8 cellular contexts compared by ENCODE assay signal in the genomic region with DNA sequence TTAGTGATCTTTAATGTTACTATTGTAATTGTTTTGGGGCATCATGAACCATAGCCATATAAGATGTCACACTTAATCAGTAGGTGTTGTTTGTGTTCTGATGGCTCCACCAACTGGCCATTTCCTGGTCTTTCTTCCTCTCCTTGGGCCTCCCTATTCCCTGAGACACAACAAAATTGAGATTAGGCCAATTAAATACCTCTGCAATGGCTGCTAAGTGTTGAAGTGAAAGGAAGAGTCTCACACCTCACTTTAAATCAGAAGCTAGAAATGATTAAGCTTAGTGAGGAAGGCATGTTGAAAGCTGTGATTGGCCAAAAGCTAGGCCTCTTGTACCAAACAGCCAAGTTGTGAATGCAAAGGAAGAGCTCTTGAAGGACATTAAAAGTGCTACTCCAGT. TPM values are rescaled to one million over a fixed set of nuclear protein-coding genes. Genes with fewer than 3 reads are reported as not detected.
DNase-seq lines count a peak whose midpoint lies in the region; ATAC-seq, FAIRE-seq and TF ChIP-seq lines count a peak whose summit lies in the region.

No MANE protein-coding gene starts in this region.

- H3K36me3 ChIP-seq in right atrium auricular region (no peaks in the 10 kb centered on the region), Panc1 (ENCODE audit: control insufficient read depth, insufficient read depth, low read length) (no peaks in the 10 kb centered on the region)

- intact Hi-C loops in Right ventricle myocardium inferior (cut with DNase I) (no loop called here), Panc1 (cut with micrococcal nuclease; ENCODE audit: unreplicated experiment) (no loop called here)

- no peak overlapping the region for H3K4me3 ChIP-seq in right atrium auricular region
- no peak overlapping the region for H3K4me3 ChIP-seq in Panc1 (ENCODE audit: low read depth in 2 of 2, low read length in 2 of 2)
- no peak overlapping the region for H3K4me3 ChIP-seq in fibroblast of pulmonary artery (replicated peaks; ENCODE audit: low read depth, low read length)

- H3K9me3 ChIP-seq in right atrium auricular region = peaks cover 0 to 10% of the 10 kb centered on the region in 2 donors
- H3K9me3 ChIP-seq in Panc1 (ENCODE audit: control insufficient read depth, insufficient read depth, low read depth, low read length) = no peaks in the 10 kb centered on the region

- peak overlapping the region; percentile 16 for H3K27ac Mint-ChIP-seq in stimulated activated effector memory CD8-positive, alpha-beta T cell treated with anti-CD3 and anti-CD28 coated beads, Interleukin-12 subunit alpha, Interleukin-12 subunit beta, amount 100 ng/mL, for 72 hours

- no peaks in the 10 kb centered on the region for H3K9me3 Mint-ChIP-seq in stimulated activated effector memory CD8-positive, alpha-beta T cell treated with anti-CD3 and anti-CD28 coated beads, Interleukin-12 subunit alpha, Interleukin-12 subunit beta, amount 100 ng/mL, for 72 hours

- BruUV-seq in Panc1 (replicated peaks; lab: Mats Ljungman, UMichigan) = no TSS peak

- peak in 1 of 2 donors; percentile 44 for TF ChIP-seq CTCF in right atrium auricular region (IDR thresholded peaks at IDR 0.05)
- peak; percentile 62 for TF ChIP-seq CTCF in Panc1 (IDR thresholded peaks at IDR 0.05)
- peak; percentile 23 for TF ChIP-seq CTCF in fibroblast of pulmonary artery (IDR thresholded peaks at IDR 0.05; ENCODE audit: low read length, missing control alignments)

- H3K36me3 Mint-ChIP-seq in stimulated activated effector memory CD8-positive, alpha-beta T cell treated with anti-CD3 and anti-CD28 coated beads, Interleukin-12 subunit alpha, Interleukin-12 subunit beta, amount 100 ng/mL, for 72 hours = peaks cover 11% of the 10 kb centered on the region

- no peak overlapping the region for H3K4me3 Mint-ChIP-seq in stimulated activated effector memory CD8-positive, alpha-beta T cell treated with anti-CD3 and anti-CD28 coated beads, Interleukin-12 subunit alpha, Interleukin-12 subunit beta, amount 100 ng/mL, for 72 hours

- DNase-seq in Right ventricle myocardium inferior (ENCODE audit: missing footprints) (no peak), right atrium auricular region (ENCODE audit: low spot score) (no peak), Panc1 (ENCODE audit: low read depth, low spot score) (no peak), fibroblast of pulmonary artery (ENCODE audit: low read depth) (peak; percentile 46), GM19239 (ENCODE audit: insufficient read length, low spot score) (no peak)
- no peak for DNase-seq in stimulated activated effector memory CD8-positive, alpha-beta T cell treated with anti-CD3 and anti-CD28 coated beads, Interleukin-12 subunit alpha, Interleukin-12 subunit beta, amount 100 ng/mL, for 72 hours (ENCODE audit: low spot score in 2 of 2)

- POLR2A ChIA-PET in Panc1 (lab: Charles Lee) = no interaction called here

- no peaks in the 10 kb centered on the region for H3K27me3 ChIP-seq in right atrium auricular region
- no peaks in the 10 kb centered on the region for H3K27me3 ChIP-seq in Panc1 (ENCODE audit: control insufficient read depth, insufficient read depth, low read length)

- peak; percentile 34 for ATAC-seq in Right ventricle myocardium inferior
- ATAC-seq in Panc1 = peak; percentile 67
- ATAC-seq in stimulated activated effector memory CD8-positive, alpha-beta T cell treated with anti-CD3 and anti-CD28 coated beads, Interleukin-12 subunit alpha, Interleukin-12 subunit beta, amount 100 ng/mL, for 72 hours = peak; percentile 88
- ATAC-seq in HG03469 (IDR thresholded peaks at IDR 0.05; ENCODE audit: unreplicated experiment) = no peak
- no peak for ATAC-seq in GM21723 (IDR thresholded peaks at IDR 0.05; ENCODE audit: unreplicated experiment)

- H3K4me1 Mint-ChIP-seq in stimulated activated effector memory CD8-positive, alpha-beta T cell treated with anti-CD3 and anti-CD28 coated beads, Interleukin-12 subunit alpha, Interleukin-12 subunit beta, amount 100 ng/mL, for 72 hours = peaks cover 28% of the 10 kb centered on the region

- H3K4me1 ChIP-seq in right atrium auricular region (peaks cover 0 to 31% of the 10 kb centered on the region in 2 donors), Panc1 (ENCODE audit: control insufficient read depth, insufficient read depth, low read length) (peaks cover 10% of the 10 kb centered on the region)

- in situ Hi-C loops in Panc1 (cut with HindIII; ENCODE audit: low pct_unique_long_range_greater_than_20kb, low sequenced_read_pairs) = no loop called here

- H3K27ac ChIP-seq in right atrium auricular region (peak overlapping the region in 1 of 2 donors; percentile 40), Panc1 (ENCODE audit: low read length) (no peak overlapping the region)

- CTCF ChIA-PET in Panc1 (lab: Charles Lee) = no interaction called here

- no peak for FAIRE-seq in GM19239 (lab: Jason Lieb, UNC)

RNA-seq across cellular contexts. Expression of a gene that starts 30.7 kb away (rescaled TPM):
- 80.8 TPM for total RNA-seq in Right ventricle myocardium inferior
- total RNA-seq in right atrium auricular region = 10 to 100 TPM; 48.8 to 81.5 TPM
- total RNA-seq in Panc1 (2021; ENCODE audit: unreplicated experiment) = 44.3 TPM
- 19.5 TPM for polyA plus RNA-seq in Panc1 (2012; ENCODE audit: insufficient read length)

Comparison
In these comparisons a context has a peak if more than half of its experiments do, and no peak if none do; other contexts are left out.
1. ATAC-seq: peak in Right ventricle myocardium inferior (single experiment), Panc1 (single experiment) and stimulated activated effector memory CD8-positive, alpha-beta T cell treated with anti-CD3 and anti-CD28 coated beads, Interleukin-12 subunit alpha, Interleukin-12 subunit beta, amount 100 ng/mL, for 72 hours (single experiment); none in HG03469 (single experiment) and GM21723 (single experiment).